ENCODE assay signal across 10 cellular contexts in genomic region chr7:130986271-130986690, GRCh38.
DNase-seq lines count a peak whose midpoint lies in the region; ATAC-seq and TF ChIP-seq lines count a peak whose summit lies in the region.
"Had no signal": no experiment of that assay in that cellular context is flagged by ENCODE, and none has a peak within 500 bp of the region (broad histone marks: within the 10 kb centered on the region; RNA-seq: fewer than 3 reads in every experiment).

No MANE protein-coding gene starts in this region.

- POLR2A ChIA-PET in activated CD4-positive, alpha-beta T cell treated with anti-CD3 and anti-CD28 coated beads, Interleukin-2, amount 10 ng/mL, durations not matched to agents 7 days and 5 days (lab: Charles Lee), result no interaction called here

- H3K27me3 ChIP-seq in right lobe of liver (no peaks in the 10 kb centered on the region), thoracic aorta (replicated peaks; ENCODE audit: insufficient read depth) (no peaks in the 10 kb centered on the region)

- intact Hi-C loops in right lobe of liver (cut with DNase I), result no loop called here

- no peak overlapping the region for H3K4me3 Mint-ChIP-seq in activated CD4-positive, alpha-beta T cell treated with anti-CD3 and anti-CD28 coated beads, Interleukin-2, amount 10 ng/mL, durations not matched to agents 7 days and 5 days
- H3K4me3 Mint-ChIP-seq in central memory CD8-positive, alpha-beta T cell, result peak overlapping the region; percentile 21

- H3K9me3 ChIP-seq in right lobe of liver (no peaks in the 10 kb centered on the region), thoracic aorta (no peaks in the 10 kb centered on the region)
- H3K9me3 ChIP-seq: A549 had no signal

- CTCF ChIA-PET in activated CD4-positive, alpha-beta T cell treated with anti-CD3 and anti-CD28 coated beads, Interleukin-2, amount 10 ng/mL, durations not matched to agents 7 days and 5 days (lab: Charles Lee), result interaction anchor here (1.3 kb wide), 1 partner anchor 90 kb away, joined by 3 read pairs; no protein-coding TSS in a partner anchor

- H3K27ac ChIP-seq in right lobe of liver, result peak overlapping the region in 1 of 3 donors; percentile 41
- H3K27ac ChIP-seq in thoracic aorta, result peak overlapping the region in 1 of 2 donors; percentile 33

- H3K36me3 ChIP-seq in right lobe of liver (peaks cover 0 to 14% (median under 1%) of the 10 kb centered on the region in 4 donors), thoracic aorta (peaks cover 4% of the 10 kb centered on the region)

- H3K27me3 Mint-ChIP-seq in activated CD4-positive, alpha-beta T cell treated with anti-CD3 and anti-CD28 coated beads, Interleukin-2, amount 10 ng/mL, durations not matched to agents 7 days and 5 days, result no peaks in the 10 kb centered on the region
- H3K27me3 Mint-ChIP-seq in central memory CD8-positive, alpha-beta T cell, result no peaks in the 10 kb centered on the region

- peaks cover 58% of the 10 kb centered on the region for H3K4me1 Mint-ChIP-seq in activated CD4-positive, alpha-beta T cell treated with anti-CD3 and anti-CD28 coated beads, Interleukin-2, amount 10 ng/mL, durations not matched to agents 7 days and 5 days
- H3K4me1 Mint-ChIP-seq in central memory CD8-positive, alpha-beta T cell, result peaks cover 57% of the 10 kb centered on the region

- no peak for TF ChIP-seq CTCF in right lobe of liver (IDR thresholded peaks at IDR 0.05)
- no peak for TF ChIP-seq CTCF in thoracic aorta (IDR thresholded peaks at IDR 0.05)

- DNase-seq in activated CD4-positive, alpha-beta T cell treated with anti-CD3 and anti-CD28 coated beads, Interleukin-2, amount 10 ng/mL, durations not matched to agents 7 days and 5 days, result peak; percentile 26
- DNase-seq in activated CD4-positive, alpha-beta T cell treated with anti-CD3 and anti-CD28 coated beads for 4 hours, result no peak
- peak in 1 of 2 donors; percentile 18 for DNase-seq in central memory CD8-positive, alpha-beta T cell (ENCODE audit: low spot score in 2 of 2)
- DNase-seq in right lobe of liver, result no peak
- no peak for DNase-seq in thoracic aorta (ENCODE audit: low spot score)
- no peak for DNase-seq in GM19238 (ENCODE audit: insufficient read length, low spot score)
- DNase-seq: mesendoderm had no signal

- peaks cover 6% of the 10 kb centered on the region for H3K36me3 Mint-ChIP-seq in activated CD4-positive, alpha-beta T cell treated with anti-CD3 and anti-CD28 coated beads, Interleukin-2, amount 10 ng/mL, durations not matched to agents 7 days and 5 days (ENCODE audit: low read depth)
- H3K36me3 Mint-ChIP-seq in central memory CD8-positive, alpha-beta T cell (ENCODE audit: insufficient read depth), result peaks cover 41% of the 10 kb centered on the region

- H3K9me3 Mint-ChIP-seq in activated CD4-positive, alpha-beta T cell treated with anti-CD3 and anti-CD28 coated beads, Interleukin-2, amount 10 ng/mL, durations not matched to agents 7 days and 5 days, result no peaks in the 10 kb centered on the region
- no peaks in the 10 kb centered on the region for H3K9me3 Mint-ChIP-seq in central memory CD8-positive, alpha-beta T cell

- 24% methylated on average over 3 of the region's 6 CpGs for WGBS in right lobe of liver (ENCODE audit: insufficient coverage, low coverage, low lambda C conversion rate, missing lambda C conversion rate)

- no peak for TF ChIP-seq POLR2A in right lobe of liver (IDR thresholded peaks at IDR 0.05)

- peaks cover 0 to 54% (median 19%) of the 10 kb centered on the region in 4 donors for H3K4me1 ChIP-seq in right lobe of liver
- peaks cover 15 to 66% of the 10 kb centered on the region in 2 donors for H3K4me1 ChIP-seq in thoracic aorta (ENCODE audit: control insufficient read depth in 1 of 2, low read depth in 2 of 2)

- H3K4me3 ChIP-seq in right lobe of liver (no peak overlapping the region), thoracic aorta (no peak overlapping the region)
- H3K4me3 ChIP-seq: A549 had no signal

- peak; percentile 41 for ATAC-seq in central memory CD8-positive, alpha-beta T cell (replicated peaks; ENCODE audit: extremely low read depth, poor library complexity, severe bottlenecking)
- peak; percentile 47 to 81 (median 72) for ATAC-seq in right lobe of liver
- peak; percentile 79 for ATAC-seq in thoracic aorta (ENCODE audit: insufficient number of reproducible peaks, low FRiP score, low read depth)
- no peak for ATAC-seq in GM19351 (IDR thresholded peaks at IDR 0.05; ENCODE audit: unreplicated experiment)
- ATAC-seq in HG03097 (IDR thresholded peaks at IDR 0.05; ENCODE audit: low FRiP score, unreplicated experiment), result no peak

- H3K27ac Mint-ChIP-seq in activated CD4-positive, alpha-beta T cell treated with anti-CD3 and anti-CD28 coated beads, Interleukin-2, amount 10 ng/mL, durations not matched to agents 7 days and 5 days, result peak overlapping the region; percentile 61
- H3K27ac Mint-ChIP-seq in central memory CD8-positive, alpha-beta T cell (ENCODE audit: low read depth), result peak overlapping the region; percentile 92

Comparison
In these comparisons a context has a peak if more than half of its experiments do, and no peak if none do; other contexts are left out.
1. ATAC-seq: peak in central memory CD8-positive, alpha-beta T cell (single experiment), right lobe of liver (4 of 4) and thoracic aorta (single experiment); none in GM19351 (single experiment) and HG03097 (single experiment).